ENCODE assay signal across 25 cellular contexts in the genomic region with DNA sequence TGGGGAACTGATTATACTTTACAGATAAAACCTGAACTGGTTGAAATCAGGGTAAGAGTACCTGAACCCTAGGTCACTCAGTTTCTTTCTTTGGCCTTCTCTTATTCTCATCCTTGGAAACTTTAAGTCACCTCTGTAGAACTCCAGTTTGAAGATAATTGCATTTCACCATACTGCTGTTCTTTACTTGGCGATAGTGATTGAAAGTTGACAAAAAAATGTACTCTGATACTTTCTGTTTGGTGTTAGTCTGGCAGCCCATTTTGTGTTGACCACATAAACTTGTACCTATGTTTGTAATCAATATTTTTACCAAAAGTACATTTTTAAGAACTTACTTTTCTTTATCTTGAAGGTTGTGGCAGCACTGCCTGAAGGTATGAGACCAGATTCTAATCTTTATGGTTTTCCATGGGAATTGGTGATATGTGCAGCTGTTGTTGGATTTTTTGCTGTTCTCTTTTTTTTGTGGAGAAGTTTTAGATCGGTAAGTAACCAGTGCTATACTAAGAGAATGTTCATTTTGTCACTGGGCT. TPM values are rescaled to one million over a fixed set of nuclear protein-coding genes. Genes with fewer than 3 reads are reported as not detected.
A peak's percentile ranks its signal among the peaks of the same experiment; 100 is the strongest.
DNase-seq lines count a peak whose midpoint lies in the region; ATAC-seq and TF ChIP-seq lines count a peak whose summit lies in the region.
"Had no signal": no experiment of that assay in that cellular context is flagged by ENCODE, and none has a peak within 500 bp of the region (broad histone marks: within the 10 kb centered on the region; RNA-seq: fewer than 3 reads in every experiment).

No MANE protein-coding gene starts in this region.

- H3K4me3 ChIP-seq in right lobe of liver, result no peak overlapping the region
- H3K4me3 ChIP-seq in prostate gland, result no peak overlapping the region
- H3K4me3 ChIP-seq in MG63, result no peak overlapping the region
- H3K4me3 ChIP-seq in heart right ventricle, result no peak overlapping the region
- H3K4me3 ChIP-seq: body of pancreas, hepatocyte, left lung, Peyer's patch, SJSA1 had no signal

- H3K27ac Mint-ChIP-seq in activated T-cell treated with anti-CD3 and anti-CD28 coated beads, Interleukin-2, amount 50 U/mL, for 24 hours, result peak overlapping the region; percentile 58
- peak overlapping the region; percentile 79 for H3K27ac Mint-ChIP-seq in T-helper 17 cell
- H3K27ac Mint-ChIP-seq in stimulated activated effector memory CD8-positive, alpha-beta T cell treated with anti-CD3 and anti-CD28 coated beads, Interleukin-12 subunit alpha, Interleukin-12 subunit beta, amount 100 ng/mL, for 72 hours, result peak overlapping the region; percentile 81
- H3K27ac Mint-ChIP-seq: activated T-helper 2 cell treated with anti-CD3 and anti-CD28 coated beads, Interferon-gamma antibody, Interleukin-2, Interleukin-4, amounts not matched to agents 10 μg/mL and 5 μg/mL and 100 μg/mL, durations not matched to agents 14 hours and 24 hours and 36 hours had no signal

- no peak overlapping the region for H3K4me3 Mint-ChIP-seq in activated T-cell treated with anti-CD3 and anti-CD28 coated beads, Interleukin-2, amount 50 U/mL, for 24 hours
- no peak overlapping the region for H3K4me3 Mint-ChIP-seq in T-helper 17 cell
- no peak overlapping the region for H3K4me3 Mint-ChIP-seq in stimulated activated effector memory CD8-positive, alpha-beta T cell treated with anti-CD3 and anti-CD28 coated beads, Interleukin-12 subunit alpha, Interleukin-12 subunit beta, amount 100 ng/mL, for 72 hours
- H3K4me3 Mint-ChIP-seq: neural crest cell had no signal

- H3K4me1 Mint-ChIP-seq in activated T-cell treated with anti-CD3 and anti-CD28 coated beads, Interleukin-2, amount 50 U/mL, for 24 hours (ENCODE audit: low read depth), result peaks cover 64% of the 10 kb centered on the region
- H3K4me1 Mint-ChIP-seq in T-helper 17 cell, result peaks cover 38% of the 10 kb centered on the region
- H3K4me1 Mint-ChIP-seq in stimulated activated effector memory CD8-positive, alpha-beta T cell treated with anti-CD3 and anti-CD28 coated beads, Interleukin-12 subunit alpha, Interleukin-12 subunit beta, amount 100 ng/mL, for 72 hours, result peaks cover 60% of the 10 kb centered on the region
- H3K4me1 Mint-ChIP-seq: neural crest cell had no signal

- TF ChIP-seq CTCF in right lobe of liver (IDR thresholded peaks at IDR 0.05) (no peak), prostate gland (IDR thresholded peaks at IDR 0.05) (no peak), heart right ventricle (IDR thresholded peaks at IDR 0.05) (no peak)

- WGBS in right lobe of liver (ENCODE audit: insufficient coverage, low coverage, low lambda C conversion rate, missing lambda C conversion rate), result 53% methylated on average over 2 of the region's 2 CpGs
- WGBS in prostate gland, result 73% methylated on average over 2 of the region's 2 CpGs
- WGBS in heart right ventricle, 2 donors, result 93 to 97% methylated on average over 2 of the region's 2 CpGs

- intact Hi-C loops in right lobe of liver (cut with DNase I) (loop anchor here in 1 of 2 donors (10.0 kb wide), 1 partner anchor 102 kb away; a partner anchor contains a TSS), prostate gland (cut with DNase I) (no loop called here), heart right ventricle (cut with DNase I) (loop anchor here in 1 of 10 donors (10.0 kb wide), 1 partner anchor 148 kb away; no protein-coding TSS in a partner anchor)

- TF ChIP-seq POLR2A in right lobe of liver (IDR thresholded peaks at IDR 0.05) (no peak), prostate gland (IDR thresholded peaks at IDR 0.05) (no peak)

- H3K9me3 Mint-ChIP-seq in activated T-cell treated with anti-CD3 and anti-CD28 coated beads, Interleukin-2, amount 50 U/mL, for 24 hours, result peaks cover under 1% of the 10 kb centered on the region
- H3K9me3 Mint-ChIP-seq in stimulated activated effector memory CD8-positive, alpha-beta T cell treated with anti-CD3 and anti-CD28 coated beads, Interleukin-12 subunit alpha, Interleukin-12 subunit beta, amount 100 ng/mL, for 72 hours, result no peaks in the 10 kb centered on the region

- H3K36me3 Mint-ChIP-seq in activated T-cell treated with anti-CD3 and anti-CD28 coated beads, Interleukin-2, amount 50 U/mL, for 24 hours (ENCODE audit: low read depth), result peaks cover 49% of the 10 kb centered on the region
- peaks cover 9% of the 10 kb centered on the region for H3K36me3 Mint-ChIP-seq in T-helper 17 cell (ENCODE audit: low read depth)
- H3K36me3 Mint-ChIP-seq in stimulated activated effector memory CD8-positive, alpha-beta T cell treated with anti-CD3 and anti-CD28 coated beads, Interleukin-12 subunit alpha, Interleukin-12 subunit beta, amount 100 ng/mL, for 72 hours, result peaks cover 45% of the 10 kb centered on the region

- ATAC-seq in T-helper 17 cell, result no peak
- peak; percentile 55 to 73 (median 62) for ATAC-seq in right lobe of liver
- ATAC-seq in stimulated activated effector memory CD8-positive, alpha-beta T cell treated with anti-CD3 and anti-CD28 coated beads, Interleukin-12 subunit alpha, Interleukin-12 subunit beta, amount 100 ng/mL, for 72 hours, result no peak
- ATAC-seq in heart right ventricle, result no peak
- ATAC-seq: body of pancreas, left lung had no signal

- H3K9me3 ChIP-seq in T-helper 17 cell (ENCODE audit: control insufficient read depth, low read length, poor library complexity, severe bottlenecking) (no peaks in the 10 kb centered on the region), right lobe of liver (no peaks in the 10 kb centered on the region), prostate gland (no peaks in the 10 kb centered on the region), MG63 (no peaks in the 10 kb centered on the region), heart right ventricle (peaks cover 0 to 20% (median 0%) of the 10 kb centered on the region in 11 donors)
- H3K9me3 ChIP-seq: body of pancreas, Peyer's patch, SJSA1 had no signal

- H3K27ac ChIP-seq in right lobe of liver (peak overlapping the region in 2 of 3 donors; percentile 21 to 43), prostate gland (no peak overlapping the region), heart right ventricle (peak overlapping the region in 1 of 10 donors; percentile 15)
- H3K27ac ChIP-seq: epithelial cell of prostate, foreskin keratinocyte, hepatocyte, left lung, Peyer's patch, SJSA1 had no signal

- peaks cover 0 to 27% (median 17%) of the 10 kb centered on the region in 4 donors for H3K36me3 ChIP-seq in right lobe of liver
- H3K36me3 ChIP-seq in prostate gland, result no peaks in the 10 kb centered on the region
- no peaks in the 10 kb centered on the region; the same call in 1 of the 2 replicates for H3K36me3 ChIP-seq in MG63
- peaks cover 0 to 46% (median 12%) of the 10 kb centered on the region in 9 donors for H3K36me3 ChIP-seq in heart right ventricle

- H3K27me3 ChIP-seq in right lobe of liver, result no peaks in the 10 kb centered on the region
- H3K27me3 ChIP-seq in prostate gland (replicated peaks; ENCODE audit: insufficient read depth), result no peaks in the 10 kb centered on the region
- H3K27me3 ChIP-seq in MG63, result no peaks in the 10 kb centered on the region
- no peaks in the 10 kb centered on the region for H3K27me3 ChIP-seq in heart right ventricle
- H3K27me3 ChIP-seq: body of pancreas, foreskin keratinocyte, hepatocyte, left lung, Peyer's patch, SJSA1 had no signal

- H3K4me1 ChIP-seq in right lobe of liver, result peaks cover 0 to 16% (median 8%) of the 10 kb centered on the region in 4 donors
- H3K4me1 ChIP-seq in prostate gland (replicated peaks), result no peaks in the 10 kb centered on the region
- peaks cover 0 to 16% (median 0%) of the 10 kb centered on the region in 9 donors for H3K4me1 ChIP-seq in heart right ventricle
- H3K4me1 ChIP-seq: foreskin keratinocyte, left lung, Peyer's patch, SJSA1 had no signal

- no peaks in the 10 kb centered on the region for H3K27me3 Mint-ChIP-seq in activated T-cell treated with anti-CD3 and anti-CD28 coated beads, Interleukin-2, amount 50 U/mL, for 24 hours
- H3K27me3 Mint-ChIP-seq in T-helper 17 cell, result no peaks in the 10 kb centered on the region

- DNase-seq in activated T-cell treated with anti-CD3 and anti-CD28 coated beads, Interleukin-2, amount 50 U/mL, for 24 hours, result no peak
- DNase-seq in activated T-cell treated with anti-CD3 and anti-CD28 coated beads, Interleukin-2, amount 50 U/mL, for 48 hours, result no peak
- DNase-seq in T-helper 17 cell (no peak), right lobe of liver (no peak), prostate gland (ENCODE audit: low spot score) (no peak), MG63 (no peak), heart right ventricle (no peak)
- DNase-seq in stimulated activated effector memory CD8-positive, alpha-beta T cell treated with anti-CD3 and anti-CD28 coated beads, Interleukin-12 subunit alpha, Interleukin-12 subunit beta, amount 100 ng/mL, for 72 hours (ENCODE audit: low spot score in 2 of 2), result no peak
- DNase-seq: activated CD4-positive, alpha-beta T cell treated with anti-CD3 and anti-CD28 coated beads for 1 hour; body of pancreas; Calu3; DND-41; Karpas-422; left lung; NCI-H1694 treated with DMSO at 0.1 percent for 48 hours; NCI-H2171 treated with DMSO at 0.1 percent for 48 hours; NCI-H526 treated with DMSO at 0.1 percent for 48 hours; Peyer's patch; T-helper 1 cell had no signal

RNA-seq across cellular contexts. Expression of a gene that starts 42.9 kb away (rescaled TPM):
- total RNA-seq in T-helper 17 cell, result 10 to 100 TPM; 22.2 to 23.4 TPM
- total RNA-seq in right lobe of liver, result 10 to 100 TPM; 58.7 to 90.8 (median 73.6) TPM
- 10 to 100 TPM; 28.7 to 45.4 TPM for total RNA-seq in prostate gland
- total RNA-seq in MG63 (2014; rRNA removed; shearing (Covaris generic); ENCODE audit: low replicate concordance), result 6.3 and 8.6 TPM in 2 replicates
- 10 to 100 TPM; 17.8 to 34.2 (median 22.3) TPM for total RNA-seq in heart right ventricle
- 10 to 100 TPM in 1 of 2 donors, 1 to 10 TPM in 1; 8.0 to 34.6 TPM for polyA plus RNA-seq in heart right ventricle

Comparison
In these comparisons a context has a peak if more than half of its experiments do, and no peak if none do; other contexts are left out.
1. ATAC-seq: peak in right lobe of liver (4 of 4); none in T-helper 17 cell (single experiment), stimulated activated effector memory CD8-positive, alpha-beta T cell treated with anti-CD3 and anti-CD28 coated beads, Interleukin-12 subunit alpha, Interleukin-12 subunit beta, amount 100 ng/mL, for 72 hours (single experiment) and heart right ventricle (0 of 8).
2. H3K27ac ChIP-seq: peak in right lobe of liver (2 of 3); none in prostate gland (0 of 2).
3. Peak in every context shown above with its lines, with median percentiles within 50 percentile points of each other: H3K27ac Mint-ChIP-seq.